ENCODE assay signal across 7 cellular contexts in genomic region chr10:82986216-82986615, GRCh38.
"Had no signal": no experiment of that assay in that cellular context is flagged by ENCODE, and none has a peak within 500 bp of the region (broad histone marks: within the 10 kb centered on the region; RNA-seq: fewer than 3 reads in every experiment).

No MANE protein-coding gene starts in this region.

- ATAC-seq: K562 had no signal

- H3K4me3 ChIP-seq: K562 had no signal

- H3K9ac ChIP-seq: KMS-11 had no signal

- H3K27ac ChIP-seq: HL-60, KMS-11 had no signal

- DNase-seq: IMR-90, KBM-7, KG1 had no signal

- H3K4me2 ChIP-seq: KMS-11 had no signal

- FAIRE-seq: HTR-8/SVneo, K562 had no signal
